ENCODE assay signal across 8 cellular contexts in genomic region chr6:44237813-44238433, GRCh38. TPM values are rescaled to one million over a fixed set of nuclear protein-coding genes. Genes with fewer than 3 reads are reported as not detected.
DNase-seq lines count a peak whose midpoint lies in the region; ATAC-seq and TF ChIP-seq lines count a peak whose summit lies in the region.

No MANE protein-coding gene starts in this region.

- H3K4me1 Mint-ChIP-seq in dendritic cell treated with granulocyte-macrophage colony-stimulating factor and Interleukin-4, amounts not matched to agents 40 ng/mL and 50 ng/mL, for 4 days (ENCODE audit: low read depth): peaks cover 46% of the 10 kb centered on the region

- intact Hi-C loops in dendritic cell treated with granulocyte-macrophage colony-stimulating factor and Interleukin-4, amounts not matched to agents 40 ng/mL and 50 ng/mL, for 4 days (cut with micrococcal nuclease): loop anchor here (1.0 to 2.0 kb wide), 2 partner anchors 17 to 66 kb away; no protein-coding TSS in a partner anchor
- intact Hi-C loops in right lobe of liver (cut with DNase I): loop anchor here in 1 of 2 donors (10.0 kb wide), 2 partner anchors 63 to 133 kb away; no protein-coding TSS in a partner anchor

- peak overlapping the region; percentile 98 for H3K27ac Mint-ChIP-seq in dendritic cell treated with granulocyte-macrophage colony-stimulating factor and Interleukin-4, amounts not matched to agents 40 ng/mL and 50 ng/mL, for 4 days

- no peaks in the 10 kb centered on the region for H3K9me3 ChIP-seq in right lobe of liver

- peak; percentile 55 for DNase-seq in SIG-M5 treated with dmso at 0.1 percent for 504 hours (lab: John Stamatoyannopoulos, UW; ENCODE audit: unreplicated experiment)
- no peak for DNase-seq in SIG-M5 (lab: John Stamatoyannopoulos, UW)
- DNase-seq in NCI-H2227 treated with DMSO at 0.1 percent for 48 hours (lab: John Stamatoyannopoulos, UW): peak; percentile 59
- DNase-seq in activated CD4-positive, alpha-beta T cell treated with anti-CD3 and anti-CD28 coated beads, Interleukin-2, amount 50 U/mL, for 1 hour: peak; percentile 75
- DNase-seq in right lobe of liver: peak; percentile 85 to 88 (median 85)
- DNase-seq in stimulated activated CD4-positive, alpha-beta T cell treated with anti-CD3 and anti-CD28 coated beads, Interleukin-4, amount 100 ng/mL, for 4 hours: peak; percentile 72 to 75

- peak overlapping the region; percentile 96 for H3K4me3 Mint-ChIP-seq in dendritic cell treated with granulocyte-macrophage colony-stimulating factor and Interleukin-4, amounts not matched to agents 40 ng/mL and 50 ng/mL, for 4 days

- H3K9me3 Mint-ChIP-seq in dendritic cell treated with granulocyte-macrophage colony-stimulating factor and Interleukin-4, amounts not matched to agents 40 ng/mL and 50 ng/mL, for 4 days: no peaks in the 10 kb centered on the region

- peak overlapping the region; percentile 97 to 99 (median 98) for H3K27ac ChIP-seq in right lobe of liver

- peak; percentile 97 to 99 (median 98) for TF ChIP-seq CTCF in right lobe of liver (IDR thresholded peaks at IDR 0.05)

- ATAC-seq in HG02943 (IDR thresholded peaks at IDR 0.05; ENCODE audit: low read depth, unreplicated experiment) (peak; percentile 66), right lobe of liver (peak; percentile 67 to 81 (median 72))

- H3K36me3 Mint-ChIP-seq in dendritic cell treated with granulocyte-macrophage colony-stimulating factor and Interleukin-4, amounts not matched to agents 40 ng/mL and 50 ng/mL, for 4 days (ENCODE audit: low read depth): no peaks in the 10 kb centered on the region

- H3K4me1 ChIP-seq in right lobe of liver: peaks cover 0 to 42% (median 21%) of the 10 kb centered on the region in 4 donors

- 0% methylated on average over 10 of the region's 42 CpGs for WGBS in right lobe of liver (ENCODE audit: insufficient coverage, low coverage, low lambda C conversion rate, missing lambda C conversion rate)

- H3K36me3 ChIP-seq in right lobe of liver: peaks cover 0 to under 1% (median 0%) of the 10 kb centered on the region in 4 donors

- H3K27me3 Mint-ChIP-seq in dendritic cell treated with granulocyte-macrophage colony-stimulating factor and Interleukin-4, amounts not matched to agents 40 ng/mL and 50 ng/mL, for 4 days: peaks cover 6% of the 10 kb centered on the region

- H3K4me3 ChIP-seq in right lobe of liver: peak overlapping the region; percentile 44 to 67 (median 62)

- no peak for TF ChIP-seq POLR2A in right lobe of liver (IDR thresholded peaks at IDR 0.05)

- H3K27me3 ChIP-seq in right lobe of liver: no peaks in the 10 kb centered on the region

RNA-seq across cellular contexts. Expression of gene HSP90AB1, which starts 9.0 kb away (rescaled TPM):
- 100 to 1,000 TPM; 183 to 566 (median 345) TPM for total RNA-seq in right lobe of liver

RNA-seq across cellular contexts. Expression of gene SLC29A1, which starts 14.5 kb away (rescaled TPM):
- 10 to 100 TPM; 27.4 to 51.3 (median 31.4) TPM for total RNA-seq in right lobe of liver

RNA-seq across cellular contexts. Expression of gene SLC35B2, which starts 19.4 kb away (rescaled TPM):
- 10 to 100 TPM; 15.1 to 29.0 (median 20.9) TPM for total RNA-seq in right lobe of liver

RNA-seq across cellular contexts. Expression of gene MYMX, which starts 21.2 kb away (rescaled TPM):
- total RNA-seq in right lobe of liver: not detected

RNA-seq across cellular contexts. Expression of gene NFKBIE, which starts 27.4 kb away (rescaled TPM):
- 10 to 100 TPM in 3 of 6 experiments, 1 to 10 TPM in 3; 2.5 to 30.2 (median 10.8) TPM for total RNA-seq in right lobe of liver
